ENCODE assay signal across 21 cellular contexts in genomic region chr3:149204390-149204991, GRCh38. TPM values are rescaled to one million over a fixed set of nuclear protein-coding genes. Genes with fewer than 3 reads are reported as not detected.
A peak's percentile ranks its signal among the peaks of the same experiment; 100 is the strongest.
DNase-seq lines count a peak whose midpoint lies in the region; ATAC-seq and TF ChIP-seq lines count a peak whose summit lies in the region.
"Had no signal": no experiment of that assay in that cellular context is flagged by ENCODE, and none has a peak within 500 bp of the region (broad histone marks: within the 10 kb centered on the region; RNA-seq: fewer than 3 reads in every experiment).

No MANE protein-coding gene starts in this region.

- no peak overlapping the region for H3K4me3 Mint-ChIP-seq in Calu3 (ENCODE audit: low read depth, unreplicated experiment)
- H3K4me3 Mint-ChIP-seq: CD4-positive, alpha-beta T cell had no signal

- ATAC-seq in PC-3 (peak; percentile 76), GM19467 (IDR thresholded peaks at IDR 0.05; ENCODE audit: unreplicated experiment) (no peak)

- no peak overlapping the region for H2BK120ac ChIP-seq in mesendoderm (ENCODE audit: low read depth, low read length)

- no peak overlapping the region for H4K5ac ChIP-seq in mesendoderm (ENCODE audit: low read length)

- H3K9me3 ChIP-seq in Karpas-422 (ENCODE audit: low read length) (no peaks in the 10 kb centered on the region), PC-3 (ENCODE audit: low read length) (no peaks in the 10 kb centered on the region), breast epithelium (no peaks in the 10 kb centered on the region)
- H3K9me3 ChIP-seq: Caco-2, MG63 had no signal

- H3K4me1 Mint-ChIP-seq in Calu3 (ENCODE audit: low read depth, unreplicated experiment) = peaks cover 30% of the 10 kb centered on the region

- H3K27ac ChIP-seq in Karpas-422 (ENCODE audit: low read length) = 0 out of 2 replicates have a peak overlapping the region, but pooled peaks have one; percentile 37
- no peak overlapping the region for H3K27ac ChIP-seq in PC-3 (ENCODE audit: low read length)
- H3K27ac ChIP-seq in mesendoderm (ENCODE audit: low read depth, low read length) = no peak overlapping the region
- H3K27ac ChIP-seq in breast epithelium = no peak overlapping the region
- H3K27ac ChIP-seq: SK-N-MC had no signal

- no peaks in the 10 kb centered on the region for H3F3A ChIP-seq in PC-3 (ENCODE audit: low read length, unreplicated experiment)

- no peak overlapping the region for H3K18ac ChIP-seq in mesendoderm (ENCODE audit: low read length)

- H3K4me3 ChIP-seq in Karpas-422 (ENCODE audit: low read length) = no peak overlapping the region
- H3K4me3 ChIP-seq in PC-3 (ENCODE audit: low read length) = no peak overlapping the region
- no peak overlapping the region for H3K4me3 ChIP-seq in mesendoderm (ENCODE audit: low read length)
- H3K4me3 ChIP-seq in breast epithelium = no peak overlapping the region
- H3K4me3 ChIP-seq: MG63, SK-N-MC had no signal

- peak overlapping the region; percentile 12 for H2BK15ac ChIP-seq in mesendoderm (replicated peaks; ENCODE audit: low read depth)

- H3K4me1 ChIP-seq in Karpas-422 (ENCODE audit: low read length) (peaks cover 24% of the 10 kb centered on the region), PC-3 (ENCODE audit: insufficient read depth, low read length) (peaks cover 3% of the 10 kb centered on the region), mesendoderm (ENCODE audit: control insufficient read depth, low read depth, low read length) (peaks cover 3% of the 10 kb centered on the region), breast epithelium (no peaks in the 10 kb centered on the region)

- no peaks in the 10 kb centered on the region for H3K79me1 ChIP-seq in mesendoderm (ENCODE audit: low read length)

- H4K8ac ChIP-seq in mesendoderm (ENCODE audit: low read depth, low read length) = no peak overlapping the region

- no peak overlapping the region for H2BK5ac ChIP-seq in mesendoderm (ENCODE audit: low read length)

- H3K27ac Mint-ChIP-seq in Calu3 (ENCODE audit: unreplicated experiment) = peak overlapping the region; percentile 44
- H3K27ac Mint-ChIP-seq: CD4-positive, alpha-beta T cell had no signal

- H3K9me3 Mint-ChIP-seq in Calu3 (ENCODE audit: low read depth, unreplicated experiment) = no peaks in the 10 kb centered on the region
- H3K9me3 Mint-ChIP-seq: CD4-positive, alpha-beta T cell; IgD-negative memory B cell had no signal

- H3K23ac ChIP-seq in mesendoderm (ENCODE audit: low read length) = no peak overlapping the region

- H3K4me2 ChIP-seq in Karpas-422 (ENCODE audit: low read depth, low read length, poor library complexity, severe bottlenecking) (peak overlapping the region; percentile 35), PC-3 (ENCODE audit: low read length) (no peak overlapping the region), mesendoderm (ENCODE audit: low read length) (no peak overlapping the region)

- H3K56ac ChIP-seq in mesendoderm (ENCODE audit: low read length) = no peak overlapping the region

- TF ChIP-seq CTCF in Calu3 (IDR thresholded peaks at IDR 0.05; ENCODE audit: unreplicated experiment) (no peak), PC-3 (conservative IDR thresholded peaks at IDR 0.05; ENCODE audit: low read depth, low read length) (no peak), breast epithelium (IDR thresholded peaks at IDR 0.05) (no peak)

- WGBS in mesendoderm (ENCODE audit: extremely low coverage, insufficient coverage, low lambda C conversion rate) = no CpG with 5 or more reads among the region's 3 CpGs

- no peaks in the 10 kb centered on the region for H3K27me3 ChIP-seq in Karpas-422 (ENCODE audit: low read length)
- H3K27me3 ChIP-seq in PC-3 (ENCODE audit: low read length) = no peaks in the 10 kb centered on the region
- H3K27me3 ChIP-seq in mesendoderm (ENCODE audit: insufficient read depth, low read length, poor library complexity) = no peaks in the 10 kb centered on the region
- no peaks in the 10 kb centered on the region for H3K27me3 ChIP-seq in breast epithelium
- H3K27me3 ChIP-seq: MG63 had no signal

- H2AK5ac ChIP-seq in mesendoderm (ENCODE audit: low read length) = no peak overlapping the region

- H4K20me1 ChIP-seq in Karpas-422 (ENCODE audit: insufficient read depth, low read depth, low read length) (no peaks in the 10 kb centered on the region), PC-3 (ENCODE audit: low read length) (no peaks in the 10 kb centered on the region)

- H2AFZ ChIP-seq in Karpas-422 (ENCODE audit: low read length) = no peak overlapping the region
- H2AFZ ChIP-seq in PC-3 (ENCODE audit: low read length) = no peak overlapping the region

- H3K79me2 ChIP-seq in Karpas-422 (ENCODE audit: low read length) (no peaks in the 10 kb centered on the region), PC-3 (ENCODE audit: low read length) (no peaks in the 10 kb centered on the region), mesendoderm (ENCODE audit: control insufficient read depth, insufficient read depth, low read length) (no peaks in the 10 kb centered on the region)

- CTCF ChIA-PET in Calu3 (lab: Charles Lee) = interaction anchor here (0.6 to 1.3 kb wide), 5 partner anchors 9 to 84 kb away, joined by 3 to 5 read pairs (median 4); no protein-coding TSS in a partner anchor
- CTCF ChIA-PET in PC-3 (lab: Charles Lee) = interaction anchor here (0.5 to 1.0 kb wide), 3 partner anchors 25 to 84 kb away, joined by 3 to 6 read pairs (median 4); no protein-coding TSS in a partner anchor

- BruUV-seq in Calu3 (replicated peaks; lab: Mats Ljungman, UMichigan) (no TSS peak), PC-3 (replicated peaks; lab: Mats Ljungman, UMichigan) (no TSS peak)

- intact Hi-C loops in Calu3 (cut with micrococcal nuclease; ENCODE audit: unreplicated experiment) (loop anchor here (1.0 to 5.0 kb wide), 2 partner anchors 11 to 68 kb away; no protein-coding TSS in a partner anchor), PC-3 (cut with micrococcal nuclease) (loop anchor here (2.0 kb wide), 1 partner anchor 16 kb away; the partner anchor contains the start of gene CP), breast epithelium (cut with DNase I; ENCODE audit: low total_unique reads) (no loop called here)

- H3K9me2 ChIP-seq in Karpas-422 (replicated peaks; ENCODE audit: insufficient read depth, low read length) (no peaks in the 10 kb centered on the region), PC-3 (replicated peaks; ENCODE audit: low read length) (no peaks in the 10 kb centered on the region)

- no peaks in the 10 kb centered on the region for H3K36me3 ChIP-seq in Karpas-422 (ENCODE audit: insufficient read depth, low read length)
- H3K36me3 ChIP-seq in PC-3 (ENCODE audit: low read depth, low read length) = no peaks in the 10 kb centered on the region
- H3K36me3 ChIP-seq in mesendoderm (ENCODE audit: control insufficient read depth, insufficient read depth, low read length) = no peaks in the 10 kb centered on the region
- no peaks in the 10 kb centered on the region for H3K36me3 ChIP-seq in breast epithelium
- H3K36me3 ChIP-seq: MG63 had no signal

- peak; percentile 34 for DNase-seq in Calu3
- DNase-seq in Karpas-422 = no peak
- no peak for DNase-seq in PC-3
- no peak for DNase-seq in mesendoderm
- no peak for DNase-seq in breast epithelium (ENCODE audit: low spot score in 2 of 2)
- DNase-seq in NOMO-1 treated with DMSO at 0.1 percent for 48 hours (lab: John Stamatoyannopoulos, UW; ENCODE audit: unreplicated experiment) = no peak
- DNase-seq: Caco-2; CD4-positive, alpha-beta T cell; DMS153; MG63; NCI-H1048; NCI-H1417 treated with DMSO at 0.1 percent for 48 hours; NCI-H1930; NK-92 treated with Interleukin-12 subunit alpha and Interleukin-12 subunit beta, amount 100 ng/mL, for 24 hours; SHP77 had no signal

- no peaks in the 10 kb centered on the region for H3K27me3 Mint-ChIP-seq in Calu3 (ENCODE audit: unreplicated experiment)

- no peak for TF ChIP-seq POLR2A in breast epithelium (IDR thresholded peaks at IDR 0.05)

- H3K4ac ChIP-seq in mesendoderm (ENCODE audit: low read depth, low read length) = no peak overlapping the region

- POLR2A ChIA-PET in PC-3 (lab: Charles Lee; ENCODE audit: unreplicated experiment) = no interaction called here

- no peaks in the 10 kb centered on the region for H3K36me3 Mint-ChIP-seq in Calu3 (ENCODE audit: insufficient read depth, unreplicated experiment)

- H3K9ac ChIP-seq in Karpas-422 (ENCODE audit: low read length) (no peak overlapping the region), PC-3 (ENCODE audit: low read length) (no peak overlapping the region), mesendoderm (ENCODE audit: low read length) (no peak overlapping the region)

RNA-seq across cellular contexts. Expression of gene CP, which starts 17.1 kb away (rescaled TPM):
- total RNA-seq in Calu3 (2022) (4.0 and 5.4 TPM in 2 replicates), PC-3 (2014; rRNA removed) (0.04 TPM in 1 of 2 replicates, not detected in the other), breast epithelium (100 to 1,000 TPM in 1 of 3 donors, 10 to 100 TPM in 2; 25.9 to 225 (median 30.2) TPM)
- not detected in 2 replicates for total RNA-seq in Karpas-422 (2014; rRNA removed; shearing (Covaris generic); ENCODE audit: low replicate concordance)
- 2.4 TPM for polyA plus RNA-seq in mesendoderm (2013, experiment 1 of 2)
- 2.6 TPM for polyA plus RNA-seq in mesendoderm (2013, experiment 2 of 2)
- total RNA-seq: CD4-positive, alpha-beta T cell; Daoy; T-helper 2 cell treated with Interferon-gamma antibody and Interleukin-4, amounts not matched to agents 100 ng/mL and 5 ng/mL, for 36 hours had no signal
- polyA plus RNA-seq: BJ had no signal
